ENCODE assay signal across 11 cellular contexts in the genomic region with DNA sequence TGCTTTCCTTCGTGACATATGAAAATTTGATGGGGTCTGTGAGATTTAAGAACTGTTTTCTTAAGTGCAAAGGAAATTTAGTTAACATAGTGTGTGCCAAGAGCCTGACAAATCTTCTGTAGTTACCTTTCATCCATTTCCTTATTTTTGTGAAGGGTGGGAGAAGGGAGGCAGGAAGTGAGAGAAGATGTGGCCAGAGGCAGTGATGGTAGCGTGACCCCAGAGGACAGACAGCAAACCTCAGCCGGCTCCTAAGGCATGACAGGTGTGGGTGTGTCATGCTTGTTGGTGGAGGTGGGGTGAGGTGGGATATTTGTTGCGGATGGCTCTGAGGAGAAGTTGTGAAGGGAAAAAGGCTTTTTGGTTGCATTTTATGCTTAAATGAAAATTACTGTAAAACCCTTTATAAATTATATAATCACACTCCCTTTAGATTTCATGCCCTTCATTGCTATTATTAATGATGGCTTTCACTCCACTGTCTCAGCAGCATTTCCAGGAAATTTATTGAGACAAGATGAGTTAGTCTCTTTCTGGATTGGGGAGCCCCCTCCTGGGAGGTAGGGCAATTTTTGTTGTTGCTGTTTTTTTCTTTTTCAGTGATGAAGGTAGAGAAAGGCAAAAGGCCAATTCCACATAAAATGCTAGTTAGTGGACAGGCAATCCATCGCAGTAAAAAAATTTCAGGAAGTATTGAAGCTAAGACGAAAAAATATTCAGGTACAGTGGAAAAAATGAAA.
DNase-seq lines count a peak whose midpoint lies in the region; ATAC-seq and TF ChIP-seq lines count a peak whose summit lies in the region.
"Had no signal": no experiment of that assay in that cellular context is flagged by ENCODE, and none has a peak within 500 bp of the region (broad histone marks: within the 10 kb centered on the region; RNA-seq: fewer than 3 reads in every experiment).

No MANE protein-coding gene starts in this region.

- no peaks in the 10 kb centered on the region for H3K27me3 ChIP-seq in GM23248 (replicated peaks; ENCODE audit: insufficient read depth)
- no peaks in the 10 kb centered on the region for H3K27me3 ChIP-seq in Panc1 (ENCODE audit: control insufficient read depth, insufficient read depth, low read length)
- no peaks in the 10 kb centered on the region for H3K27me3 ChIP-seq in gastroesophageal sphincter
- no peaks in the 10 kb centered on the region for H3K27me3 ChIP-seq in right atrium auricular region
- H3K27me3 ChIP-seq in spleen (replicated peaks in 1 of 7): peaks cover 0 to 63% (median 0%) of the 10 kb centered on the region in 7 donors
- H3K27me3 ChIP-seq: thyroid gland had no signal

- in situ Hi-C loops in GM23248 (cut with MboI) (no loop called here), Panc1 (cut with HindIII; ENCODE audit: low pct_unique_long_range_greater_than_20kb, low sequenced_read_pairs) (no loop called here)

- CTCF ChIA-PET in Panc1 (lab: Charles Lee): no interaction called here

- BruUV-seq in Panc1 (replicated peaks; lab: Mats Ljungman, UMichigan): no TSS peak

- H3K4me2 ChIP-seq in GM23248 (ENCODE audit: unreplicated experiment): no peak overlapping the region

- TF ChIP-seq EP300 in gastroesophageal sphincter (IDR thresholded peaks at IDR 0.05): no peak

- no peaks in the 10 kb centered on the region for H3F3A ChIP-seq in GM23248 (ENCODE audit: insufficient read depth)

- no peak for DNase-seq in AG09309 (ENCODE audit: low read depth)
- peak; percentile 60 for DNase-seq in GM23248
- no peak for DNase-seq in Panc1 (ENCODE audit: low read depth, low spot score)
- DNase-seq in right atrium auricular region (ENCODE audit: low spot score): no peak
- no peak for DNase-seq in erythroblast (lab: John Stamatoyannopoulos, UW)
- DNase-seq in Ammon's horn (ENCODE audit: low spot score): no peak
- DNase-seq in spleen: no peak
- DNase-seq: NCI-H510A, thyroid gland had no signal

- 68 to 73% methylated on average over 6 of the region's 6 CpGs for WGBS in GM23248 (ENCODE audit: low coverage in 1 of 2, low lambda C conversion rate in 2 of 2, missing lambda C conversion rate in 2 of 2), 2 experiments
- WGBS in gastroesophageal sphincter (ENCODE audit: low coverage in 1 of 2), 2 donors: 76 to 78% methylated on average over 3 to 6 of the region's 6 CpGs
- 39 to 62% (median 56%) methylated on average over 6 of the region's 6 CpGs for WGBS in spleen, 5 donors

- TF ChIP-seq POLR2A in gastroesophageal sphincter (IDR thresholded peaks at IDR 0.05): no peak
- no peak for TF ChIP-seq POLR2A in erythroblast (IDR thresholded peaks at IDR 0.05; ENCODE audit: low read length)
- TF ChIP-seq POLR2A in spleen (IDR thresholded peaks at IDR 0.05): no peak

- H3K4me1 ChIP-seq in GM23248 (ENCODE audit: insufficient read depth) (no peaks in the 10 kb centered on the region), Panc1 (ENCODE audit: control insufficient read depth, insufficient read depth, low read length) (no peaks in the 10 kb centered on the region), gastroesophageal sphincter (peaks cover 0 to 8% (median 0%) of the 10 kb centered on the region in 3 donors), right atrium auricular region (no peaks in the 10 kb centered on the region), spleen (no peaks in the 10 kb centered on the region)
- H3K4me1 ChIP-seq: thyroid gland had no signal

- no peak overlapping the region for H3K27ac ChIP-seq in GM23248
- H3K27ac ChIP-seq in Panc1 (ENCODE audit: low read length): no peak overlapping the region
- H3K27ac ChIP-seq in gastroesophageal sphincter: no peak overlapping the region
- no peak overlapping the region for H3K27ac ChIP-seq in right atrium auricular region
- no peak overlapping the region for H3K27ac ChIP-seq in spleen
- H3K27ac ChIP-seq: neutrophil, thyroid gland had no signal

- intact Hi-C loops in Panc1 (cut with micrococcal nuclease; ENCODE audit: unreplicated experiment) (no loop called here), spleen (cut with DNase I; ENCODE audit: low total_unique reads) (no loop called here)

- H3K9me2 ChIP-seq in GM23248 (ENCODE audit: insufficient read depth): no peaks in the 10 kb centered on the region

- POLR2A ChIA-PET in Panc1 (lab: Charles Lee): no interaction called here

- no peaks in the 10 kb centered on the region for H3K9me3 ChIP-seq in GM23248 (ENCODE audit: low read depth)
- H3K9me3 ChIP-seq in Panc1 (ENCODE audit: control insufficient read depth, insufficient read depth, low read depth, low read length): no peaks in the 10 kb centered on the region
- H3K9me3 ChIP-seq in gastroesophageal sphincter: no peaks in the 10 kb centered on the region
- no peaks in the 10 kb centered on the region for H3K9me3 ChIP-seq in right atrium auricular region
- H3K9me3 ChIP-seq in spleen: no peaks in the 10 kb centered on the region
- H3K9me3 ChIP-seq: neutrophil, thyroid gland had no signal

- peak; percentile 59 for TF ChIP-seq CTCF in AG09309 (IDR thresholded peaks at IDR 0.05; ENCODE audit: control insufficient read depth, insufficient read depth, low read depth, low read length, missing control alignments)
- TF ChIP-seq CTCF in Panc1 (IDR thresholded peaks at IDR 0.05): peak; percentile 50; the same call in 1 of the 2 replicates
- TF ChIP-seq CTCF in gastroesophageal sphincter (IDR thresholded peaks at IDR 0.05): peak in 3 of 4 experiments; percentile 12 to 19 (median 16)
- TF ChIP-seq CTCF in right atrium auricular region (IDR thresholded peaks at IDR 0.05): no peak
- no peak for TF ChIP-seq CTCF in spleen (IDR thresholded peaks at IDR 0.05 in 8 of 11, conservative IDR thresholded peaks at IDR 0.05 in 3 of 11)

- H2AFZ ChIP-seq in GM23248: no peak overlapping the region

- H3K79me2 ChIP-seq in GM23248 (ENCODE audit: insufficient read depth): no peaks in the 10 kb centered on the region

- H3K4me3 ChIP-seq in AG09309 (ENCODE audit: control insufficient read depth, low read depth, low read length) (no peak overlapping the region), GM23248 (no peak overlapping the region), Panc1 (ENCODE audit: low read depth in 2 of 2, low read length in 2 of 2) (no peak overlapping the region), gastroesophageal sphincter (no peak overlapping the region), right atrium auricular region (no peak overlapping the region), spleen (no peak overlapping the region)
- H3K4me3 ChIP-seq: thyroid gland had no signal

- no peak overlapping the region for H3K9ac ChIP-seq in GM23248

- H4K20me1 ChIP-seq in GM23248 (ENCODE audit: insufficient read depth): no peaks in the 10 kb centered on the region

- no peak for ATAC-seq in Panc1
- ATAC-seq in gastroesophageal sphincter: no peak

- H3K36me3 ChIP-seq in GM23248 (ENCODE audit: low read depth) (no peaks in the 10 kb centered on the region), Panc1 (ENCODE audit: control insufficient read depth, insufficient read depth, low read length) (no peaks in the 10 kb centered on the region), gastroesophageal sphincter (no peaks in the 10 kb centered on the region), right atrium auricular region (no peaks in the 10 kb centered on the region), spleen (no peaks in the 10 kb centered on the region)
- H3K36me3 ChIP-seq: neutrophil, thyroid gland had no signal

Comparison
In these comparisons a context has a peak if more than half of its experiments do, and no peak if none do; other contexts are left out.
1. CTCF ChIP-seq: peak in AG09309 (single experiment), Panc1 (single experiment) and gastroesophageal sphincter (3 of 4); none in right atrium auricular region (0 of 2) and spleen (0 of 11).